14 cellular contexts compared by ENCODE assay signal in genomic region chr2:69767034-69767433, GRCh38. TPM values are rescaled to one million over a fixed set of nuclear protein-coding genes. Genes with fewer than 3 reads are reported as not detected.
DNase-seq lines count a peak whose midpoint lies in the region; ATAC-seq and TF ChIP-seq lines count a peak whose summit lies in the region.
"Had no signal": no experiment of that assay in that cellular context is flagged by ENCODE, and none has a peak within 500 bp of the region (broad histone marks: within the 10 kb centered on the region; RNA-seq: fewer than 3 reads in every experiment).

No MANE protein-coding gene starts in this region.

- H3K9ac ChIP-seq in mesenchymal stem cell (ENCODE audit: low read length): peak overlapping the region; percentile 66

- no peak for DNase-seq in right atrium auricular region (ENCODE audit: low spot score)
- DNase-seq in cardiac septum (ENCODE audit: low spot score): no peak
- DNase-seq in caudate nucleus (lab: John Stamatoyannopoulos, UW): no peak
- DNase-seq in mesenchymal stem cell: peak; percentile 74
- no peak for DNase-seq in upper lobe of right lung
- no peak for DNase-seq in activated CD4-positive, CD25-positive, alpha-beta regulatory T cell treated with anti-CD3 and anti-CD28 coated beads, Interleukin-2, amount 50 U/mL, for 72 hours
- DNase-seq in activated CD4-positive, alpha-beta T cell treated with anti-CD3 and anti-CD28 coated beads, Interleukin-2, amount 10 ng/mL, durations not matched to agents 7 days and 5 days: no peak
- no peak for DNase-seq in activated T-cell treated with anti-CD3 and anti-CD28 coated beads, Interleukin-2, amount 50 U/mL, for 24 hours
- DNase-seq: activated B cell treated with CpG ODN at 0.5 μM for 24 hours; stimulated activated naive CD4-positive, alpha-beta T cell had no signal

- H3K4me2 ChIP-seq in mesenchymal stem cell (ENCODE audit: low read length, poor library complexity, severe bottlenecking): no peak overlapping the region

- peaks cover 0 to 31% of the 10 kb centered on the region in 2 donors for H3K4me1 ChIP-seq in right atrium auricular region
- peaks cover 22% of the 10 kb centered on the region for H3K4me1 ChIP-seq in mesenchymal stem cell (ENCODE audit: control insufficient read depth, insufficient read depth, low read depth, low read length)
- H3K4me1 ChIP-seq in upper lobe of right lung: peaks cover 71% of the 10 kb centered on the region

- peak overlapping the region; percentile 14 to 16 for H3K27ac ChIP-seq in right atrium auricular region
- peak overlapping the region; percentile 41 for H3K27ac ChIP-seq in caudate nucleus (ENCODE audit: low read depth, low read length)
- H3K27ac ChIP-seq in mesenchymal stem cell (ENCODE audit: low read length, poor library complexity, severe bottlenecking): peak overlapping the region; percentile 4
- H3K27ac ChIP-seq in upper lobe of right lung: peak overlapping the region; percentile 59

- peaks cover 29% of the 10 kb centered on the region for H3K36me3 Mint-ChIP-seq in activated CD4-positive, alpha-beta T cell treated with anti-CD3 and anti-CD28 coated beads, Interleukin-2, amount 10 ng/mL, durations not matched to agents 7 days and 5 days (ENCODE audit: low read depth)
- H3K36me3 Mint-ChIP-seq in activated T-cell treated with anti-CD3 and anti-CD28 coated beads, Interleukin-2, amount 50 U/mL, for 24 hours (ENCODE audit: low read depth): no peaks in the 10 kb centered on the region
- H3K36me3 Mint-ChIP-seq: activated naive CD4-positive, alpha-beta T cell treated with anti-CD3 and anti-CD28 coated beads, Interleukin-2, amount 50 U/mL, for 24 hours had no signal

- H3K36me3 ChIP-seq in right atrium auricular region (no peaks in the 10 kb centered on the region), mesenchymal stem cell (ENCODE audit: control insufficient read depth in 1 of 2, insufficient read depth in 2 of 2, low read depth in 1 of 2, low read length in 2 of 2) (peaks cover 17 to 20% of the 10 kb centered on the region in 2 experiments), upper lobe of right lung (no peaks in the 10 kb centered on the region)

- no peak overlapping the region for H3K14ac ChIP-seq in mesenchymal stem cell (ENCODE audit: low read length in 2 of 2)

- H3K27me3 Mint-ChIP-seq in activated CD4-positive, alpha-beta T cell treated with anti-CD3 and anti-CD28 coated beads, Interleukin-2, amount 10 ng/mL, durations not matched to agents 7 days and 5 days: no peaks in the 10 kb centered on the region
- H3K27me3 Mint-ChIP-seq in activated T-cell treated with anti-CD3 and anti-CD28 coated beads, Interleukin-2, amount 50 U/mL, for 24 hours: no peaks in the 10 kb centered on the region
- H3K27me3 Mint-ChIP-seq: activated B cell treated with CpG ODN at 0.5 μM for 24 hours; activated naive CD4-positive, alpha-beta T cell treated with anti-CD3 and anti-CD28 coated beads, Interleukin-2, amount 50 U/mL, for 24 hours; B cell; IgD-negative memory B cell had no signal

- H3K9me3 Mint-ChIP-seq in activated CD4-positive, alpha-beta T cell treated with anti-CD3 and anti-CD28 coated beads, Interleukin-2, amount 10 ng/mL, durations not matched to agents 7 days and 5 days: no peaks in the 10 kb centered on the region
- H3K9me3 Mint-ChIP-seq in activated T-cell treated with anti-CD3 and anti-CD28 coated beads, Interleukin-2, amount 50 U/mL, for 24 hours: no peaks in the 10 kb centered on the region
- H3K9me3 Mint-ChIP-seq: activated B cell treated with CpG ODN at 0.5 μM for 24 hours; activated naive CD4-positive, alpha-beta T cell treated with anti-CD3 and anti-CD28 coated beads, Interleukin-2, amount 50 U/mL, for 24 hours; IgD-negative memory B cell had no signal

- H3K9me3 ChIP-seq in right atrium auricular region (no peaks in the 10 kb centered on the region), mesenchymal stem cell (ENCODE audit: control insufficient read depth, low read length) (no peaks in the 10 kb centered on the region), upper lobe of right lung (no peaks in the 10 kb centered on the region)

- H2BK5ac ChIP-seq in mesenchymal stem cell (ENCODE audit: low read depth, low read length, poor library complexity, severe bottlenecking): no peak overlapping the region

- no peak overlapping the region for H2BK12ac ChIP-seq in mesenchymal stem cell (ENCODE audit: low read length in 2 of 2)

- no peak overlapping the region for H3K4ac ChIP-seq in mesenchymal stem cell (ENCODE audit: low read depth in 1 of 2, low read length in 2 of 2)

- no peak overlapping the region for H2BK15ac ChIP-seq in mesenchymal stem cell (ENCODE audit: low read depth, poor library complexity, severe bottlenecking)

- H2AK5ac ChIP-seq in mesenchymal stem cell (ENCODE audit: low read length, severe bottlenecking): peak overlapping the region; percentile 16

- H3K27ac Mint-ChIP-seq in activated CD4-positive, alpha-beta T cell treated with anti-CD3 and anti-CD28 coated beads, Interleukin-2, amount 10 ng/mL, durations not matched to agents 7 days and 5 days: no peak overlapping the region
- no peak overlapping the region for H3K27ac Mint-ChIP-seq in activated T-cell treated with anti-CD3 and anti-CD28 coated beads, Interleukin-2, amount 50 U/mL, for 24 hours
- H3K27ac Mint-ChIP-seq: activated B cell treated with CpG ODN at 0.5 μM for 24 hours; activated naive CD4-positive, alpha-beta T cell treated with anti-CD3 and anti-CD28 coated beads, Interleukin-2, amount 50 U/mL, for 24 hours; IgD-negative memory B cell had no signal

- CTCF ChIA-PET in activated CD4-positive, alpha-beta T cell treated with anti-CD3 and anti-CD28 coated beads, Interleukin-2, amount 10 ng/mL, durations not matched to agents 7 days and 5 days (lab: Charles Lee): interaction anchor here (0.6 to 3.0 kb wide), 7 partner anchors 8 to 60 kb away, joined by 3 to 7 read pairs (median 3); no protein-coding TSS in a partner anchor

- H2BK120ac ChIP-seq in mesenchymal stem cell (ENCODE audit: low read depth, low read length): no peak overlapping the region

- H2AFZ ChIP-seq in mesenchymal stem cell (ENCODE audit: low read depth, low read length): no peak overlapping the region

- WGBS in mesenchymal stem cell: 45% methylated on average over 3 of the region's 3 CpGs

- no peak for TF ChIP-seq CTCF in right atrium auricular region (IDR thresholded peaks at IDR 0.05)
- TF ChIP-seq CTCF in upper lobe of right lung (IDR thresholded peaks at IDR 0.05): peak; percentile 19

- ATAC-seq in upper lobe of right lung: no peak
- ATAC-seq: HCT116 had no signal

- POLR2A ChIA-PET in activated CD4-positive, alpha-beta T cell treated with anti-CD3 and anti-CD28 coated beads, Interleukin-2, amount 10 ng/mL, durations not matched to agents 7 days and 5 days (lab: Charles Lee): interaction anchor here (0.9 kb wide), 1 partner anchor 8 kb away, joined by 3 read pairs; no protein-coding TSS in a partner anchor

- intact Hi-C loops in cardiac septum (cut with DNase I): no loop called here
- intact Hi-C loops in upper lobe of right lung (cut with DNase I): no loop called here

- H3K18ac ChIP-seq in mesenchymal stem cell (ENCODE audit: low read depth in 1 of 2, low read length in 2 of 2): no peak overlapping the region

- H3K27me3 ChIP-seq in right atrium auricular region: no peaks in the 10 kb centered on the region
- H3K27me3 ChIP-seq in mesenchymal stem cell (ENCODE audit: control insufficient read depth in 1 of 2, insufficient read depth in 1 of 2, low read length in 2 of 2): no peaks in the 10 kb centered on the region
- no peaks in the 10 kb centered on the region for H3K27me3 ChIP-seq in upper lobe of right lung

- H3K4me3 ChIP-seq in right atrium auricular region (no peak overlapping the region), mesenchymal stem cell (ENCODE audit: insufficient read depth in 1 of 2, low read depth in 1 of 2, low read length in 2 of 2) (peak overlapping the region in 1 of 2 experiments; percentile 25), upper lobe of right lung (no peak overlapping the region)

- H4K91ac ChIP-seq in mesenchymal stem cell (ENCODE audit: low read length): no peak overlapping the region

- H3K23ac ChIP-seq in mesenchymal stem cell (ENCODE audit: low read length in 2 of 2): no peak overlapping the region

- H3K79me1 ChIP-seq in mesenchymal stem cell (replicated peaks; ENCODE audit: low read length, poor library complexity, severe bottlenecking): peaks cover 9% of the 10 kb centered on the region

- H3K4me1 Mint-ChIP-seq in activated CD4-positive, alpha-beta T cell treated with anti-CD3 and anti-CD28 coated beads, Interleukin-2, amount 10 ng/mL, durations not matched to agents 7 days and 5 days: peaks cover 78% of the 10 kb centered on the region
- peaks cover 50% of the 10 kb centered on the region for H3K4me1 Mint-ChIP-seq in activated T-cell treated with anti-CD3 and anti-CD28 coated beads, Interleukin-2, amount 50 U/mL, for 24 hours (ENCODE audit: low read depth)

- H3K4me3 Mint-ChIP-seq in activated CD4-positive, alpha-beta T cell treated with anti-CD3 and anti-CD28 coated beads, Interleukin-2, amount 10 ng/mL, durations not matched to agents 7 days and 5 days: no peak overlapping the region
- no peak overlapping the region for H3K4me3 Mint-ChIP-seq in activated T-cell treated with anti-CD3 and anti-CD28 coated beads, Interleukin-2, amount 50 U/mL, for 24 hours
- H3K4me3 Mint-ChIP-seq: activated B cell treated with CpG ODN at 0.5 μM for 24 hours; activated naive CD4-positive, alpha-beta T cell treated with anti-CD3 and anti-CD28 coated beads, Interleukin-2, amount 50 U/mL, for 24 hours; B cell had no signal

- H4K8ac ChIP-seq in mesenchymal stem cell (ENCODE audit: low read length): peak overlapping the region; percentile 45

RNA-seq across cellular contexts. Expression of gene ANXA4, which starts 25.1 kb away (rescaled TPM):
- total RNA-seq in right atrium auricular region (10 to 100 TPM; 12.7 to 25.9 TPM), cardiac septum (39.7 TPM), upper lobe of right lung (181 TPM)
- polyA plus RNA-seq in mesenchymal stem cell (2013, experiment 1 of 2): 99.3 TPM
- polyA plus RNA-seq in mesenchymal stem cell (2013, experiment 2 of 2): 95.9 TPM
- 10 to 100 TPM; 70.6 to 75.9 TPM for total RNA-seq in activated CD4-positive, alpha-beta T cell treated with anti-CD3 and anti-CD28 coated beads, Interleukin-2, amount 10 ng/mL, durations not matched to agents 7 days and 5 days

Comparison
In these comparisons a context has a peak if more than half of its experiments do, and no peak if none do; other contexts are left out.
1. H3K27ac ChIP-seq: peak in every context shown above with its lines; median percentile 59 in upper lobe of right lung; 41 in caudate nucleus; 15 in right atrium auricular region; 4 in mesenchymal stem cell.